ENCODE assay signal across 19 cellular contexts in genomic region chr3:162666835-162667234, GRCh38.
DNase-seq lines count a peak whose midpoint lies in the region; ATAC-seq and TF ChIP-seq lines count a peak whose summit lies in the region.
"Had no signal": no experiment of that assay in that cellular context is flagged by ENCODE, and none has a peak within 500 bp of the region (broad histone marks: within the 10 kb centered on the region; RNA-seq: fewer than 3 reads in every experiment).

No MANE protein-coding gene starts in this region.

- H3K27me3 Mint-ChIP-seq in glutamatergic neuron (ENCODE audit: unreplicated experiment), result peaks cover 2% of the 10 kb centered on the region
- H3K27me3 Mint-ChIP-seq in activated T-helper 1 cell treated with anti-CD3 and anti-CD28 coated beads, Interleukin-12 subunit alpha, Interleukin-12 subunit beta, Interleukin-2, Interleukin-4 antibody, amounts not matched to agents 30 ng/mL and 10 ng/mL and 1 ng/mL, durations not matched to agents 14 hours and 24 hours and 36 hours (ENCODE audit: insufficient read depth), result no peaks in the 10 kb centered on the region
- H3K27me3 Mint-ChIP-seq: B cell; CD4-positive, CD25-positive, alpha-beta regulatory T cell had no signal

- H3K36me3 ChIP-seq in DND-41 (ENCODE audit: insufficient read depth, low read length) (no peaks in the 10 kb centered on the region), neuronal stem cell (replicated peaks in 1 of 2; ENCODE audit: control insufficient read depth in 2 of 2, insufficient read depth in 2 of 2, low read length in 2 of 2) (no peaks in the 10 kb centered on the region)
- H3K36me3 ChIP-seq: BLaER1, HAP-1 had no signal

- no peak overlapping the region for H2BK5ac ChIP-seq in neuronal stem cell (ENCODE audit: low read length)

- peak overlapping the region; percentile 12 for H3K27ac Mint-ChIP-seq in glutamatergic neuron (ENCODE audit: unreplicated experiment)
- no peak overlapping the region for H3K27ac Mint-ChIP-seq in activated T-helper 1 cell treated with anti-CD3 and anti-CD28 coated beads, Interleukin-12 subunit alpha, Interleukin-12 subunit beta, Interleukin-2, Interleukin-4 antibody, amounts not matched to agents 30 ng/mL and 10 ng/mL and 1 ng/mL, durations not matched to agents 14 hours and 24 hours and 36 hours
- H3K27ac Mint-ChIP-seq: B cell; CD4-positive, CD25-positive, alpha-beta regulatory T cell; CD8-positive, alpha-beta T cell; HFFc6 had no signal

- no peak overlapping the region for H3K18ac ChIP-seq in neuronal stem cell (ENCODE audit: low read length)

- DNase-seq in DND-41 (no peak), glutamatergic neuron (no peak), neuronal stem cell (ENCODE audit: low spot score) (no peak), NCI-H446 (lab: John Stamatoyannopoulos, UW) (no peak), T-helper 2 cell (no peak)
- no peak for DNase-seq in activated T-helper 1 cell treated with anti-CD3 and anti-CD28 coated beads, Interleukin-12 subunit alpha, Interleukin-12 subunit beta, Interleukin-2, Interleukin-4 antibody, amounts not matched to agents 30 ng/mL and 10 ng/mL and 1 ng/mL, durations not matched to agents 14 hours and 24 hours and 36 hours (ENCODE audit: low spot score)
- DNase-seq: Caco-2; CD4-positive, CD25-positive, alpha-beta regulatory T cell; CD8-positive, alpha-beta T cell; DMS153; EL; GDM1; GOT3; HFFc6 had no signal

- H3K79me2 ChIP-seq in DND-41 (ENCODE audit: insufficient read depth, low read length), result no peaks in the 10 kb centered on the region

- H4K8ac ChIP-seq in neuronal stem cell (ENCODE audit: low read depth, low read length), result no peak overlapping the region

- intact Hi-C loops in activated T-helper 1 cell treated with anti-CD3 and anti-CD28 coated beads, Interleukin-12 subunit alpha, Interleukin-12 subunit beta, Interleukin-2, Interleukin-4 antibody, amounts not matched to agents 30 ng/mL and 10 ng/mL and 1 ng/mL, durations not matched to agents 14 hours and 24 hours and 36 hours (cut with micrococcal nuclease), result no loop called here

- no peak overlapping the region for H3K14ac ChIP-seq in neuronal stem cell (ENCODE audit: low read length)

- H3K9me3 Mint-ChIP-seq in glutamatergic neuron (ENCODE audit: unreplicated experiment), result peaks cover 2% of the 10 kb centered on the region
- H3K9me3 Mint-ChIP-seq in activated T-helper 1 cell treated with anti-CD3 and anti-CD28 coated beads, Interleukin-12 subunit alpha, Interleukin-12 subunit beta, Interleukin-2, Interleukin-4 antibody, amounts not matched to agents 30 ng/mL and 10 ng/mL and 1 ng/mL, durations not matched to agents 14 hours and 24 hours and 36 hours, result peaks cover 4% of the 10 kb centered on the region
- H3K9me3 Mint-ChIP-seq: HFFc6 had no signal

- H2AK5ac ChIP-seq in neuronal stem cell (ENCODE audit: low read depth, low read length), result no peak overlapping the region

- no peak overlapping the region for H2BK12ac ChIP-seq in neuronal stem cell (ENCODE audit: low read length)

- no peak for ATAC-seq in DND-41 (ENCODE audit: insufficient read depth, low read depth)
- ATAC-seq: CD8-positive, alpha-beta T cell had no signal

- H3K4me2 ChIP-seq in DND-41 (ENCODE audit: insufficient read depth, low read length), result no peak overlapping the region
- H3K4me2 ChIP-seq in neuronal stem cell (ENCODE audit: insufficient read depth, low read length, poor library complexity, severe bottlenecking), result no peak overlapping the region
- H3K4me2 ChIP-seq: BLaER1 had no signal

- H3K79me1 ChIP-seq in neuronal stem cell (ENCODE audit: low read depth, low read length), result no peaks in the 10 kb centered on the region

- no peak overlapping the region for H3K23ac ChIP-seq in neuronal stem cell (ENCODE audit: low read depth, low read length, poor library complexity)

- peaks cover 36% of the 10 kb centered on the region for H3K4me1 ChIP-seq in DND-41 (ENCODE audit: insufficient read depth, low read length)
- H3K4me1 ChIP-seq in neuronal stem cell (ENCODE audit: control insufficient read depth in 2 of 2, insufficient read depth in 1 of 2, low read depth in 1 of 2, low read length in 2 of 2), result no peaks in the 10 kb centered on the region
- H3K4me1 ChIP-seq: Caco-2, HAP-1 had no signal

- H3K27me3 ChIP-seq in DND-41 (ENCODE audit: insufficient read depth, low read length, poor library complexity) (no peaks in the 10 kb centered on the region), neuronal stem cell (ENCODE audit: control insufficient read depth in 3 of 3, insufficient read depth in 3 of 3, low read depth in 1 of 3, low read length in 3 of 3) (no peaks in the 10 kb centered on the region)
- H3K27me3 ChIP-seq: BLaER1 had no signal

- no peak overlapping the region for H3K4me3 Mint-ChIP-seq in glutamatergic neuron (ENCODE audit: unreplicated experiment)
- no peak overlapping the region for H3K4me3 Mint-ChIP-seq in activated T-helper 1 cell treated with anti-CD3 and anti-CD28 coated beads, Interleukin-12 subunit alpha, Interleukin-12 subunit beta, Interleukin-2, Interleukin-4 antibody, amounts not matched to agents 30 ng/mL and 10 ng/mL and 1 ng/mL, durations not matched to agents 14 hours and 24 hours and 36 hours
- H3K4me3 Mint-ChIP-seq: B cell; CD4-positive, CD25-positive, alpha-beta regulatory T cell; CD8-positive, alpha-beta T cell; HFFc6 had no signal

- peaks cover 2% of the 10 kb centered on the region for H3K4me1 Mint-ChIP-seq in glutamatergic neuron (ENCODE audit: low read depth, unreplicated experiment)
- no peaks in the 10 kb centered on the region for H3K4me1 Mint-ChIP-seq in activated T-helper 1 cell treated with anti-CD3 and anti-CD28 coated beads, Interleukin-12 subunit alpha, Interleukin-12 subunit beta, Interleukin-2, Interleukin-4 antibody, amounts not matched to agents 30 ng/mL and 10 ng/mL and 1 ng/mL, durations not matched to agents 14 hours and 24 hours and 36 hours (ENCODE audit: low read depth)
- H3K4me1 Mint-ChIP-seq: B cell; CD4-positive, CD25-positive, alpha-beta regulatory T cell had no signal

- no CpG with 5 or more reads among the region's 10 CpGs for WGBS in neuronal stem cell (ENCODE audit: extremely low coverage in 2 of 2, insufficient read length in 2 of 2, insufficient replicate concordance in 1 of 2), 2 donors

- H3K4me3 ChIP-seq in DND-41 (ENCODE audit: low read depth in 1 of 2, low read length in 2 of 2) (no peak overlapping the region), neuronal stem cell (ENCODE audit: low read length in 2 of 2) (no peak overlapping the region)
- H3K4me3 ChIP-seq: BLaER1, HAP-1 had no signal

- H3K27ac ChIP-seq in DND-41 (ENCODE audit: low read length) (peak overlapping the region; percentile 8; the same call in 1 of the 2 replicates), neuronal stem cell (replicated peaks; ENCODE audit: low read length) (no peak overlapping the region)
- H3K27ac ChIP-seq: 22Rv1, BLaER1, C4-2B had no signal

- H2BK15ac ChIP-seq in neuronal stem cell (ENCODE audit: low read length), result no peak overlapping the region

- H3K9ac ChIP-seq in DND-41 (ENCODE audit: low read depth, low read length), result no peak overlapping the region
- H3K9ac ChIP-seq in neuronal stem cell (ENCODE audit: low read depth, low read length, poor library complexity), result no peak overlapping the region
- H3K9ac ChIP-seq: BLaER1 had no signal

- H3K4ac ChIP-seq in neuronal stem cell (ENCODE audit: low read length), result no peak overlapping the region

- no peaks in the 10 kb centered on the region for H3K36me3 Mint-ChIP-seq in glutamatergic neuron (ENCODE audit: unreplicated experiment)
- no peaks in the 10 kb centered on the region for H3K36me3 Mint-ChIP-seq in activated T-helper 1 cell treated with anti-CD3 and anti-CD28 coated beads, Interleukin-12 subunit alpha, Interleukin-12 subunit beta, Interleukin-2, Interleukin-4 antibody, amounts not matched to agents 30 ng/mL and 10 ng/mL and 1 ng/mL, durations not matched to agents 14 hours and 24 hours and 36 hours (ENCODE audit: low read depth)
- H3K36me3 Mint-ChIP-seq: CD4-positive, CD25-positive, alpha-beta regulatory T cell; CD8-positive, alpha-beta T cell had no signal

- H2BK120ac ChIP-seq in neuronal stem cell (ENCODE audit: low read depth, low read length), result no peak overlapping the region

- TF ChIP-seq CTCF in DND-41 (IDR thresholded peaks at IDR 0.05; ENCODE audit: borderline replicate concordance, extremely low read depth, low read length, poor library complexity, severe bottlenecking) (no peak), glutamatergic neuron (IDR thresholded peaks at IDR 0.05; ENCODE audit: partially characterized antibody, unreplicated experiment) (no peak)

- H4K20me1 ChIP-seq in DND-41 (ENCODE audit: insufficient read depth, low read length), result no peaks in the 10 kb centered on the region
- H4K20me1 ChIP-seq: BLaER1 had no signal

- no peak overlapping the region for H2AFZ ChIP-seq in DND-41 (ENCODE audit: low read depth, low read length)
- H2AFZ ChIP-seq in neuronal stem cell (ENCODE audit: low read length), result peak overlapping the region; percentile 56

- peaks cover 5% of the 10 kb centered on the region for H3K9me3 ChIP-seq in DND-41 (ENCODE audit: insufficient read depth, low read length, severe bottlenecking)
- H3K9me3 ChIP-seq in neuronal stem cell (replicated peaks in 1 of 2; ENCODE audit: control insufficient read depth in 2 of 2, insufficient read depth in 1 of 2, low read depth in 1 of 2, low read length in 2 of 2), result peaks cover 0 to 7% of the 10 kb centered on the region in 2 donors
- H3K9me3 ChIP-seq: BLaER1, Caco-2, HAP-1 had no signal

- no peak overlapping the region for H4K91ac ChIP-seq in neuronal stem cell (ENCODE audit: low read depth, low read length, poor library complexity)
